8 cellular contexts compared by ENCODE assay signal in genomic region chr13:73765651-73766384, GRCh38.
DNase-seq lines count a peak whose midpoint lies in the region; ATAC-seq and TF ChIP-seq lines count a peak whose summit lies in the region.

No MANE protein-coding gene starts in this region.

- H3K9me3 Mint-ChIP-seq in activated T-cell treated with anti-CD3 and anti-CD28 coated beads, Interleukin-2, amount 50 U/mL, for 72 hours: peaks cover 0 to 2% of the 10 kb centered on the region in 2 donors
- H3K9me3 Mint-ChIP-seq in natural killer cell treated with Interleukin-12 subunit alpha and Interleukin-12 subunit beta and Interleukin-15 and Interleukin-18, amount 100 ng/mL, for 72 hours: no peaks in the 10 kb centered on the region

- TF ChIP-seq CTCF in fibroblast of mammary gland (conservative IDR thresholded peaks at IDR 0.05; ENCODE audit: control insufficient read depth, insufficient read depth, low read depth, low read length): no peak

- DNase-seq in NCI-H748 treated with DMSO at 0.1 percent for 48 hours (lab: John Stamatoyannopoulos, UW): peak; percentile 85
- DNase-seq in activated T-cell treated with anti-CD3 and anti-CD28 coated beads, Interleukin-2, amount 50 U/mL, for 72 hours: peak; percentile 73 to 75
- peak; percentile 36 for DNase-seq in fibroblast of mammary gland (ENCODE audit: low read depth)
- DNase-seq in natural killer cell treated with Interleukin-12 subunit alpha and Interleukin-12 subunit beta and Interleukin-15 and Interleukin-18, amount 100 ng/mL, for 72 hours (ENCODE audit: low spot score): peak; percentile 73
- peak; percentile 17 to 49 for DNase-seq in stimulated activated CD8-positive, alpha-beta memory T cell treated with anti-CD3 and anti-CD28 coated beads, Interleukin-7, amount 100 ng/mL, for 48 hours (ENCODE audit: extremely low read depth in 1 of 2, low read depth in 1 of 2)
- DNase-seq in mesenteric fat pad (ENCODE audit: low spot score): no peak

- no peaks in the 10 kb centered on the region for H3K27me3 Mint-ChIP-seq in activated T-cell treated with anti-CD3 and anti-CD28 coated beads, Interleukin-2, amount 50 U/mL, for 72 hours (ENCODE audit: low read depth)
- H3K27me3 Mint-ChIP-seq in natural killer cell treated with Interleukin-12 subunit alpha and Interleukin-12 subunit beta and Interleukin-15 and Interleukin-18, amount 100 ng/mL, for 72 hours: no peaks in the 10 kb centered on the region

- H3K4me3 Mint-ChIP-seq in activated T-cell treated with anti-CD3 and anti-CD28 coated beads, Interleukin-2, amount 50 U/mL, for 72 hours: peak overlapping the region; percentile 77 to 91
- peak overlapping the region; percentile 78 for H3K4me3 Mint-ChIP-seq in natural killer cell treated with Interleukin-12 subunit alpha and Interleukin-12 subunit beta and Interleukin-15 and Interleukin-18, amount 100 ng/mL, for 72 hours

- no peak overlapping the region for H3K4me3 ChIP-seq in fibroblast of mammary gland (ENCODE audit: control insufficient read depth, low read depth, low read length)

- peak; percentile 81 for ATAC-seq in GM18498 (IDR thresholded peaks at IDR 0.05; ENCODE audit: unreplicated experiment)
- peak; percentile 83 for ATAC-seq in HG03097 (IDR thresholded peaks at IDR 0.05; ENCODE audit: low FRiP score, unreplicated experiment)
- peak; percentile 87 to 90 for ATAC-seq in activated T-cell treated with anti-CD3 and anti-CD28 coated beads, Interleukin-2, amount 50 U/mL, for 72 hours (replicated peaks in 1 of 2)
- ATAC-seq in natural killer cell treated with Interleukin-12 subunit alpha and Interleukin-12 subunit beta and Interleukin-15 and Interleukin-18, amount 100 ng/mL, for 72 hours: peak; percentile 84 to 87

- H3K36me3 Mint-ChIP-seq in activated T-cell treated with anti-CD3 and anti-CD28 coated beads, Interleukin-2, amount 50 U/mL, for 72 hours (ENCODE audit: insufficient read depth in 2 of 2): peaks cover 1 to 14% of the 10 kb centered on the region in 2 donors
- no peaks in the 10 kb centered on the region for H3K36me3 Mint-ChIP-seq in natural killer cell treated with Interleukin-12 subunit alpha and Interleukin-12 subunit beta and Interleukin-15 and Interleukin-18, amount 100 ng/mL, for 72 hours

- peak overlapping the region; percentile 99 for H3K27ac Mint-ChIP-seq in activated T-cell treated with anti-CD3 and anti-CD28 coated beads, Interleukin-2, amount 50 U/mL, for 72 hours
- peak overlapping the region; percentile 93 to 97 for H3K27ac Mint-ChIP-seq in natural killer cell treated with Interleukin-12 subunit alpha and Interleukin-12 subunit beta and Interleukin-15 and Interleukin-18, amount 100 ng/mL, for 72 hours

- peaks cover 49% of the 10 kb centered on the region for H3K4me1 Mint-ChIP-seq in activated T-cell treated with anti-CD3 and anti-CD28 coated beads, Interleukin-2, amount 50 U/mL, for 72 hours (ENCODE audit: low read depth)
- peaks cover 28 to 51% of the 10 kb centered on the region in 2 donors for H3K4me1 Mint-ChIP-seq in natural killer cell treated with Interleukin-12 subunit alpha and Interleukin-12 subunit beta and Interleukin-15 and Interleukin-18, amount 100 ng/mL, for 72 hours (ENCODE audit: low read depth in 2 of 2)
